In genomic region chr15:80203361-80203885, GRCh38 we compare ENCODE assay signal across 2 cellular contexts.
TF ChIP-seq lines count a peak whose summit lies in the region.

No MANE protein-coding gene starts in this region.

TF ChIP-seq in HCT116, 20 proteins besides CTCF, POLR2A, EP300 and RAD21:
- TF ChIP-seq ELF1 (IDR thresholded peaks at IDR 0.05; ENCODE audit: borderline replicate concordance, low read depth) (no peak), ZBTB33 (IDR thresholded peaks at IDR 0.05; ENCODE audit: extremely low read depth, insufficient replicate concordance, low read length) (no peak), ATF3 (IDR thresholded peaks at IDR 0.05) (no peak), MAX (IDR thresholded peaks at IDR 0.05) (no peak)

TF ChIP-seq in K562, 482 proteins besides CTCF, POLR2A, EP300 and RAD21:
- TF ChIP-seq KAT2B (IDR thresholded peaks at IDR 0.05; ENCODE audit: low read depth, low read length) (no peak), KAT8 (IDR thresholded peaks at IDR 0.05; ENCODE audit: low read depth) (no peak), TBL1XR1 (IDR thresholded peaks at IDR 0.05; ENCODE audit: low read length in 2 of 2) (no peak), CBFA2T2 (conservative IDR thresholded peaks at IDR 0.05) (no peak), RBM15 (IDR thresholded peaks at IDR 0.05; ENCODE audit: insufficient read depth, low read length) (no peak), IRF2 (CRISPR knock-in tag; IDR thresholded peaks at IDR 0.05) (no peak), SAFB (IDR thresholded peaks at IDR 0.05; ENCODE audit: borderline replicate concordance, low read depth, low read length) (no peak), ZNF232 (CRISPR knock-in tag; IDR thresholded peaks at IDR 0.05) (no peak), ZBTB17 (CRISPR knock-in tag; IDR thresholded peaks at IDR 0.05) (no peak), THRAP3 (IDR thresholded peaks at IDR 0.05; ENCODE audit: borderline replicate concordance) (no peak), ZNF512 (tag; IDR thresholded peaks at IDR 0.05) (no peak), SNIP1 (IDR thresholded peaks at IDR 0.05; ENCODE audit: low read depth) (no peak), STAT5B (CRISPR knock-in tag; IDR thresholded peaks at IDR 0.05) (no peak), ZNF668 (CRISPR knock-in tag; IDR thresholded peaks at IDR 0.05) (no peak), ZNF274 (IDR thresholded peaks at IDR 0.05; ENCODE audit: borderline replicate concordance, low read depth, low read length) (no peak), HMGXB4 (CRISPR knock-in tag; IDR thresholded peaks at IDR 0.05) (no peak), ZBTB12 (CRISPR knock-in tag; IDR thresholded peaks at IDR 0.05) (no peak), HNRNPH1 (optimal IDR thresholded peaks at IDR 0.05; ENCODE audit: low read depth, low read length) (no peak)
